ENCODE assay signal across 10 cellular contexts in genomic region chr19:7872306-7873204, GRCh38. TPM values are rescaled to one million over a fixed set of nuclear protein-coding genes. Genes with fewer than 3 reads are reported as not detected.
DNase-seq lines count a peak whose midpoint lies in the region; ATAC-seq, FAIRE-seq and TF ChIP-seq lines count a peak whose summit lies in the region.
"Had no signal": no experiment of that assay in that cellular context is flagged by ENCODE, and none has a peak within 500 bp of the region (broad histone marks: within the 10 kb centered on the region; RNA-seq: fewer than 3 reads in every experiment).

No MANE protein-coding gene starts in this region.

- H3K36me3 ChIP-seq in HEK293 (ENCODE audit: control insufficient read depth in 2 of 2, insufficient read depth in 1 of 2, low read length in 2 of 2), result no peaks in the 10 kb centered on the region
- no peaks in the 10 kb centered on the region for H3K36me3 ChIP-seq in breast epithelium
- H3K36me3 ChIP-seq in esophagus squamous epithelium, result no peaks in the 10 kb centered on the region

- peak overlapping the region; percentile 97 for H3K27ac Mint-ChIP-seq in mesothelial cell of epicardium

- 56% methylated on average over 18 of the region's 47 CpGs for WGBS in A549 (ENCODE audit: missing lambda C conversion rate)
- 32 to 69% methylated on average over 8 to 19 of the region's 47 CpGs for WGBS in esophagus squamous epithelium, 2 donors
- WGBS in lower leg skin, 2 donors, result 52 to 58% methylated on average over 44 to 47 of the region's 47 CpGs

- no peaks in the 10 kb centered on the region for H3K36me3 Mint-ChIP-seq in mesothelial cell of epicardium

- H3K4me2 ChIP-seq in A549, result peak overlapping the region; percentile 81

- TF ChIP-seq CTCF in A549 (IDR thresholded peaks at IDR 0.05), result no peak
- TF ChIP-seq CTCF in HEK293 (tag by site-specific recombination; IDR thresholded peaks at IDR 0.05), result no peak
- no peak for TF ChIP-seq CTCF in breast epithelium (IDR thresholded peaks at IDR 0.05)
- TF ChIP-seq CTCF in mesothelial cell of epicardium (IDR thresholded peaks at IDR 0.05; ENCODE audit: unreplicated experiment), result no peak
- TF ChIP-seq CTCF in esophagus squamous epithelium (IDR thresholded peaks at IDR 0.05), result no peak
- no peak for TF ChIP-seq CTCF in lower leg skin (IDR thresholded peaks at IDR 0.05)

- TF ChIP-seq RAD21 in A549 (conservative IDR thresholded peaks at IDR 0.05 in 1 of 2, IDR thresholded peaks at IDR 0.05 in 1 of 2), result no peak

- 0 out of 6 replicates have a peak overlapping the region, but pooled peaks of 1 of the 2 experiments have one; percentile 25 for H3K27ac ChIP-seq in A549
- no peak overlapping the region for H3K27ac ChIP-seq in HEK293 (ENCODE audit: extremely low read depth, low read depth, low read length)
- peak overlapping the region; percentile 1 to 28 for H3K27ac ChIP-seq in breast epithelium
- no peak overlapping the region for H3K27ac ChIP-seq in esophagus squamous epithelium
- H3K27ac ChIP-seq: foreskin keratinocyte had no signal

- TF ChIP-seq POLR2A in A549 (IDR thresholded peaks at IDR 0.05; ENCODE audit: low read length) (no peak), breast epithelium (IDR thresholded peaks at IDR 0.05) (no peak), esophagus squamous epithelium (IDR thresholded peaks at IDR 0.05) (no peak), lower leg skin (IDR thresholded peaks at IDR 0.05) (no peak)

- no peak for FAIRE-seq in A549 (lab: Jason Lieb, UNC)

- POLR2A ChIA-PET in A549 (lab: Yijun Ruan, JAX) (interaction anchor here (0.7 kb wide), 1 partner anchor 31 kb away, joined by 4 read pairs; the partner anchor contains the start of gene MAP2K7), HEK293 (lab: Yijun Ruan, JAX) (interaction anchor here (0.6 to 2.5 kb wide), 3 partner anchors 11 to 48 kb away, joined by 5 to 15 read pairs (median 14); partner anchors contain the start of genes MAP2K7 and SNAPC2)

- DNase-seq in A549 (ENCODE audit: low read depth in 1 of 2, low spot score in 1 of 2), result no peak
- DNase-seq in breast epithelium (ENCODE audit: low spot score in 2 of 2), result no peak
- DNase-seq in mesothelial cell of epicardium (ENCODE audit: low spot score in 2 of 2, unreplicated experiment in 2 of 2), result no peak
- DNase-seq in esophagus squamous epithelium (lab: John Stamatoyannopoulos, UW), result no peak
- DNase-seq in lower leg skin (ENCODE audit: low spot score in 2 of 2), result no peak
- DNase-seq in NCI-H2227 treated with DMSO at 0.1 percent for 48 hours (lab: John Stamatoyannopoulos, UW), result no peak

- H3K4me3 ChIP-seq in A549, result peak overlapping the region; percentile 35; the same call in 1 of the 3 replicates
- H3K4me3 ChIP-seq in HEK293 (ENCODE audit: low read depth, low read length), result no peak overlapping the region
- peak overlapping the region in 2 of 3 donors; percentile 36 to 54 for H3K4me3 ChIP-seq in breast epithelium
- H3K4me3 ChIP-seq in esophagus squamous epithelium, result peak overlapping the region in 2 of 4 donors; percentile 27 to 44
- no peak overlapping the region for H3K4me3 ChIP-seq in lower leg skin (ENCODE audit: low read depth, poor library complexity, severe bottlenecking)

- intact Hi-C loops in breast epithelium (cut with DNase I; ENCODE audit: low total_unique reads) (loop anchor here (1.0 kb wide), 1 partner anchor 18 kb away; no protein-coding TSS in a partner anchor), esophagus squamous epithelium (cut with DNase I) (no loop called here), lower leg skin (cut with DNase I; ENCODE audit: low total_unique reads) (no loop called here)

- H3K4me3 Mint-ChIP-seq in mesothelial cell of epicardium, result peak overlapping the region; percentile 64

- H3K27me3 Mint-ChIP-seq in mesothelial cell of epicardium (ENCODE audit: low read depth), result peaks cover 46% of the 10 kb centered on the region

- peaks cover 31% of the 10 kb centered on the region for H3K4me1 Mint-ChIP-seq in mesothelial cell of epicardium

- H3K27me3 ChIP-seq in breast epithelium (peaks cover 5 to 20% of the 10 kb centered on the region in 2 donors), esophagus squamous epithelium (peaks cover 11 to 67% (median 21%) of the 10 kb centered on the region in 4 donors)

- H3K9me3 Mint-ChIP-seq in mesothelial cell of epicardium, result no peaks in the 10 kb centered on the region

- CTCF ChIA-PET in A549 (lab: Yijun Ruan, JAX), result interaction anchor here (2.5 kb wide), 1 partner anchor 20 kb away, joined by 6 read pairs; no protein-coding TSS in a partner anchor
- CTCF ChIA-PET in HEK293 (lab: Yijun Ruan, JAX), result interaction anchor here (0.6 to 1.6 kb wide), 7 partner anchors 10 to 492 kb away, joined by 3 to 6 read pairs (median 4); partner anchors contain the start of gene MAP2K7

- TF ChIP-seq EP300 in A549 (IDR thresholded peaks at IDR 0.05), result no peak

- ATAC-seq in A549, result no peak
- no peak for ATAC-seq in GM21360 (IDR thresholded peaks at IDR 0.05; ENCODE audit: unreplicated experiment)

- H3K9me3 ChIP-seq in A549, result no peaks in the 10 kb centered on the region
- no peaks in the 10 kb centered on the region for H3K9me3 ChIP-seq in HEK293 (ENCODE audit: control insufficient read depth, insufficient read depth, low read depth, low read length)
- no peaks in the 10 kb centered on the region for H3K9me3 ChIP-seq in breast epithelium
- no peaks in the 10 kb centered on the region for H3K9me3 ChIP-seq in esophagus squamous epithelium

- peaks cover 31% of the 10 kb centered on the region for H3K4me1 ChIP-seq in A549
- peaks cover 6% of the 10 kb centered on the region for H3K4me1 ChIP-seq in HEK293 (ENCODE audit: control insufficient read depth, insufficient read depth, low read length)
- H3K4me1 ChIP-seq in breast epithelium, result peaks cover 0 to 8% of the 10 kb centered on the region in 2 donors
- H3K4me1 ChIP-seq in esophagus squamous epithelium, result peaks cover 28 to 73% (median 41%) of the 10 kb centered on the region in 3 donors
- H3K4me1 ChIP-seq: foreskin keratinocyte had no signal

TF ChIP-seq in A549, 52 proteins besides CTCF, POLR2A, EP300 and RAD21 (continues in another document):
- TF ChIP-seq KDM1A (IDR thresholded peaks at IDR 0.05; ENCODE audit: low read depth) (peak; percentile 83), RNF2 (IDR thresholded peaks at IDR 0.05; ENCODE audit: borderline replicate concordance, low read depth) (no peak)

TF ChIP-seq in HEK293, 187 proteins besides CTCF, POLR2A, EP300 and RAD21 (continues in another document):
- TF ChIP-seq GLIS1 (tag by site-specific recombination; IDR thresholded peaks at IDR 0.05) (peak; percentile 55), ZNF785 (tag by site-specific recombination; IDR thresholded peaks at IDR 0.05) (no peak)

RNA-seq across cellular contexts. Expression of gene PRR36, which starts 1.6 kb away (rescaled TPM):
- polyA plus RNA-seq in A549 (2011; rRNA removed), result 0.04 and 0.05 TPM in 2 replicates
- polyA plus RNA-seq in A549 (2012; cell fraction: cytosol; rRNA removed), result 0.12 and 0.21 TPM in 2 replicates
- 0.37 and 0.41 TPM in 2 replicates for polyA plus RNA-seq in A549 (2012; cell fraction: nucleus; rRNA removed)
- polyA plus RNA-seq in A549 (2017; fragmentation: RNase III; extraction: RNeasy Plus Mini Kit Qiagen cat#74134 plus additional on column Dnase treatment), result 0.22 to 0.35 TPM (median 0.30 TPM) in 3 replicates
- 0.12 TPM in 1 of 2 replicates, not detected in the other for polyA minus RNA-seq in A549 (2011; rRNA and poly(A)+ RNA removed)
- total RNA-seq in breast epithelium, result 1 to 10 TPM in 1 of 3 donors, under 1 TPM in 1, not detected in 1; 0.59 to 2.0 TPM
- 23.4 to 25.1 TPM (median 24.0 TPM) in 3 replicates for total RNA-seq in mesothelial cell of epicardium
- under 1 TPM in 2 of 4 donors, not detected in 2; 0.35 to 0.57 TPM for total RNA-seq in esophagus squamous epithelium
- under 1 TPM; 0.72 to 0.93 (median 0.83) TPM for total RNA-seq in lower leg skin
- total RNA-seq: foreskin keratinocyte, skeletal muscle tissue had no signal

RNA-seq across cellular contexts. Expression of gene LRRC8E, which starts 15.8 kb away (rescaled TPM):
- polyA plus RNA-seq in A549 (2011; rRNA removed) (4.0 and 5.3 TPM in 2 replicates), A549 (2017; fragmentation: RNase III; extraction: RNeasy Plus Mini Kit Qiagen cat#74134 plus additional on column Dnase treatment) (3.7 to 4.8 TPM (median 4.4 TPM) in 3 replicates)
- 2.4 and 4.0 TPM in 2 replicates for polyA plus RNA-seq in A549 (2012; cell fraction: cytosol; rRNA removed)
- 6.3 and 7.2 TPM in 2 replicates for polyA plus RNA-seq in A549 (2012; cell fraction: nucleus; rRNA removed)
- polyA minus RNA-seq in A549 (2011; rRNA and poly(A)+ RNA removed), result 3.5 and 6.8 TPM in 2 replicates
- total RNA-seq in breast epithelium (10 to 100 TPM in 1 of 3 donors, 1 to 10 TPM in 2; 1.4 to 15.1 (median 6.6) TPM), mesothelial cell of epicardium (4.3 to 5.2 TPM (median 4.9 TPM) in 3 replicates), esophagus squamous epithelium (10 to 100 TPM in 2 of 4 donors, 1 to 10 TPM in 2; 7.6 to 17.0 (median 9.5) TPM), lower leg skin (10 to 100 TPM; 27.3 to 31.8 (median 29.8) TPM)

RNA-seq across cellular contexts. Expression of gene MAP2K7, which starts 31.1 kb away (rescaled TPM):
- polyA plus RNA-seq in A549 (2011; rRNA removed) (5.5 TPM in 2 replicates), A549 (2017; fragmentation: RNase III; extraction: RNeasy Plus Mini Kit Qiagen cat#74134 plus additional on column Dnase treatment) (17.4 to 19.4 TPM (median 19.3 TPM) in 3 replicates)
- 9.3 and 12.9 TPM in 2 replicates for polyA plus RNA-seq in A549 (2012; cell fraction: cytosol; rRNA removed)
- polyA plus RNA-seq in A549 (2012; cell fraction: nucleus; rRNA removed), result 37.3 and 41.7 TPM in 2 replicates
- 6.1 and 9.4 TPM in 2 replicates for polyA minus RNA-seq in A549 (2011; rRNA and poly(A)+ RNA removed)
- total RNA-seq in breast epithelium (10 to 100 TPM; 13.3 to 17.1 (median 13.8) TPM), mesothelial cell of epicardium (52.1 to 55.6 TPM (median 52.2 TPM) in 3 replicates), esophagus squamous epithelium (10 to 100 TPM in 3 of 4 donors, 1 to 10 TPM in 1; 8.6 to 17.3 (median 13.8) TPM), lower leg skin (10 to 100 TPM; 23.1 to 47.8 (median 30.9) TPM)

RNA-seq across cellular contexts. Expression of gene TGFBR3L, which starts 42.1 kb away (rescaled TPM):
- polyA plus RNA-seq in A549 (2011; rRNA removed) (0.21 and 0.40 TPM in 2 replicates), A549 (2017; fragmentation: RNase III; extraction: RNeasy Plus Mini Kit Qiagen cat#74134 plus additional on column Dnase treatment) (0.70 to 1.4 TPM (median 1.2 TPM) in 3 replicates)
- 1.2 and 2.0 TPM in 2 replicates for polyA plus RNA-seq in A549 (2012; cell fraction: cytosol; rRNA removed)
- polyA plus RNA-seq in A549 (2012; cell fraction: nucleus; rRNA removed), result 1.2 and 3.0 TPM in 2 replicates
- polyA minus RNA-seq in A549 (2011; rRNA and poly(A)+ RNA removed), result 0.39 TPM in 1 of 2 replicates, not detected in the other
- total RNA-seq in breast epithelium (1 to 10 TPM in 1 of 3 donors, not detected in 2; 2.3 TPM), mesothelial cell of epicardium (1.2 to 1.7 TPM (median 1.2 TPM) in 3 replicates), esophagus squamous epithelium (not detected), lower leg skin (1 to 10 TPM in 3 of 4 donors, not detected in 1; 1.5 to 3.7 (median 2.1) TPM)

RNA-seq across cellular contexts. Expression of gene EVI5L, which starts 42.5 kb away (rescaled TPM):
- polyA plus RNA-seq in A549 (2011; rRNA removed) (1.1 and 1.2 TPM in 2 replicates), A549 (2017; fragmentation: RNase III; extraction: RNeasy Plus Mini Kit Qiagen cat#74134 plus additional on column Dnase treatment) (1.2 to 2.3 TPM (median 1.8 TPM) in 3 replicates)
- 1.5 and 2.1 TPM in 2 replicates for polyA plus RNA-seq in A549 (2012; cell fraction: cytosol; rRNA removed)
- polyA plus RNA-seq in A549 (2012; cell fraction: nucleus; rRNA removed), result 2.5 and 2.6 TPM in 2 replicates
- polyA minus RNA-seq in A549 (2011; rRNA and poly(A)+ RNA removed), result 0.83 and 3.3 TPM in 2 replicates
- total RNA-seq in breast epithelium (10 to 100 TPM in 1 of 3 donors, 1 to 10 TPM in 2; 7.5 to 12.5 (median 9.2) TPM), mesothelial cell of epicardium (18.5 to 21.7 TPM (median 19.5 TPM) in 3 replicates), esophagus squamous epithelium (10 to 100 TPM in 3 of 4 donors, 1 to 10 TPM in 1; 8.3 to 15.5 (median 11.9) TPM), lower leg skin (10 to 100 TPM; 16.2 to 23.3 (median 20.0) TPM)

Comparison
In these comparisons a context has a peak if more than half of its experiments do, and no peak if none do; other contexts are left out.
1. H3K27ac ChIP-seq: peak in breast epithelium (2 of 2); none in HEK293 (single experiment) and esophagus squamous epithelium (0 of 4).
2. H3K4me3 ChIP-seq: peak in A549 (single experiment) and breast epithelium (2 of 3); none in HEK293 (single experiment) and lower leg skin (single experiment).